23 cellular contexts compared by ENCODE assay signal in genomic region chr12:69120331-69120730, GRCh38.
"Had no signal": no experiment of that assay in that cellular context is flagged by ENCODE, and none has a peak within 500 bp of the region (broad histone marks: within the 10 kb centered on the region; RNA-seq: fewer than 3 reads in every experiment).

No MANE protein-coding gene starts in this region.

- H3K4me1 ChIP-seq: SJCRH30 had no signal

- H3K27ac Mint-ChIP-seq: IgD-negative memory B cell had no signal

- H3K36me3 ChIP-seq: MG63, SJCRH30 had no signal

- H3K4me3 Mint-ChIP-seq: IgD-negative memory B cell had no signal

- H3K9me3 Mint-ChIP-seq: IgD-negative memory B cell had no signal

- H3K27me3 ChIP-seq: MG63, SJCRH30 had no signal

- H3K36me3 Mint-ChIP-seq: IgD-negative memory B cell had no signal

- H3K4me1 Mint-ChIP-seq: IgD-negative memory B cell had no signal

- H3K4me3 ChIP-seq: MG63, SJCRH30 had no signal

- H3K9me3 ChIP-seq: MG63, SJCRH30 had no signal

- H3K27ac ChIP-seq: HL-60, SJCRH30 had no signal

- ATAC-seq: SK-N-SH treated with all-trans-retinoic acid at 6 μM for 48 hours had no signal

- DNase-seq: Karpas-422, KG1, MG63, NCI-H1092, NCI-H1105 treated with DMSO at 0.1 percent for 48 hours, NCI-H1417 treated with DMSO at 0.1 percent for 48 hours, NCI-H146, NCI-H187, NCI-H2029, NCI-H2081 treated with DMSO at 0.1 percent for 48 hours, NCI-H2171, NCI-H226, NCI-H446, NCI-H510A, NCI-H524 treated with DMSO at 0.1 percent for 48 hours, NCI-H69, NCI-H774, RPMI8226, SHP77 treated with DMSO at 0.1 percent for 48 hours, SJCRH30 had no signal
